In genomic region chr5:127085371-127085770, GRCh38 we compare ENCODE assay signal across 20 cellular contexts. TPM values are rescaled to one million over a fixed set of nuclear protein-coding genes. Genes with fewer than 3 reads are reported as not detected.
"Had no signal": no experiment of that assay in that cellular context is flagged by ENCODE, and none has a peak within 500 bp of the region (broad histone marks: within the 10 kb centered on the region; RNA-seq: fewer than 3 reads in every experiment).

No MANE protein-coding gene starts in this region.

- DNase-seq: effector CD4-positive, alpha-beta T cell; immature natural killer cell; kidney; left cardiac atrium; left ventricle myocardium inferior; lower lobe of right lung; naive thymus-derived CD4-positive, alpha-beta T cell; posterior cingulate gyrus; sigmoid colon; stimulated activated CD4-positive, alpha-beta T cell treated with anti-CD3 and anti-CD28 coated beads, Interleukin-2, amount 100 ng/mL, for 24 hours; stimulated activated CD4-positive, alpha-beta T cell treated with anti-CD3 and anti-CD28 coated beads, Interleukin-4, amount 100 ng/mL, for 4 hours; stimulated activated naive B cell treated with anti-CD40 and anti-IgM and Interleukin-4, amounts not matched to agents 10 μg/mL and 1 μg/mL and 100 μg/mL, for 72 hours; stimulated activated naive CD8-positive, alpha-beta T cell treated with anti-CD3 and anti-CD28 coated beads, Interleukin-15, amount 100 ng/mL, for 72 hours had no signal

- H3K27ac ChIP-seq: coronary artery, foreskin keratinocyte, left ventricle myocardium inferior, lower lobe of right lung, right atrium auricular region, sigmoid colon, skin epidermis had no signal

- H3K36me3 Mint-ChIP-seq: immature natural killer cell; naive thymus-derived CD4-positive, alpha-beta T cell; stimulated activated naive B cell treated with anti-CD40 and anti-IgM and Interleukin-4, amounts not matched to agents 10 μg/mL and 1 μg/mL and 100 μg/mL, for 72 hours; type B pancreatic cell had no signal

- H3K4me3 Mint-ChIP-seq: immature natural killer cell; naive thymus-derived CD4-positive, alpha-beta T cell; stimulated activated naive B cell treated with anti-CD40 and anti-IgM and Interleukin-4, amounts not matched to agents 10 μg/mL and 1 μg/mL and 100 μg/mL, for 72 hours; stimulated activated naive CD8-positive, alpha-beta T cell treated with anti-CD3 and anti-CD28 coated beads, Interleukin-15, amount 100 ng/mL, for 72 hours; type B pancreatic cell had no signal

- H3K27me3 Mint-ChIP-seq: stimulated activated naive CD8-positive, alpha-beta T cell treated with anti-CD3 and anti-CD28 coated beads, Interleukin-15, amount 100 ng/mL, for 72 hours had no signal

- H3K27me3 ChIP-seq: foreskin keratinocyte, right atrium auricular region, sigmoid colon had no signal

- H3K9me3 ChIP-seq: left ventricle myocardium inferior, lower lobe of right lung, right atrium auricular region had no signal

- H3K9me3 Mint-ChIP-seq: immature natural killer cell; naive thymus-derived CD4-positive, alpha-beta T cell; stimulated activated naive B cell treated with anti-CD40 and anti-IgM and Interleukin-4, amounts not matched to agents 10 μg/mL and 1 μg/mL and 100 μg/mL, for 72 hours; stimulated activated naive CD8-positive, alpha-beta T cell treated with anti-CD3 and anti-CD28 coated beads, Interleukin-15, amount 100 ng/mL, for 72 hours; type B pancreatic cell had no signal

- H3K36me3 ChIP-seq: left ventricle myocardium inferior, lower lobe of right lung, right atrium auricular region, sigmoid colon had no signal

- ATAC-seq: foreskin keratinocyte; left cardiac atrium; lower lobe of right lung; naive thymus-derived CD4-positive, alpha-beta T cell; stimulated activated naive B cell treated with anti-CD40 and anti-IgM and Interleukin-4, amounts not matched to agents 10 μg/mL and 1 μg/mL and 100 μg/mL, for 72 hours; stimulated activated naive CD8-positive, alpha-beta T cell treated with anti-CD3 and anti-CD28 coated beads, Interleukin-15, amount 100 ng/mL, for 72 hours had no signal

- H3K27ac Mint-ChIP-seq: immature natural killer cell; naive thymus-derived CD4-positive, alpha-beta T cell; stimulated activated naive B cell treated with anti-CD40 and anti-IgM and Interleukin-4, amounts not matched to agents 10 μg/mL and 1 μg/mL and 100 μg/mL, for 72 hours; stimulated activated naive CD8-positive, alpha-beta T cell treated with anti-CD3 and anti-CD28 coated beads, Interleukin-15, amount 100 ng/mL, for 72 hours; type B pancreatic cell had no signal

- H3K4me3 ChIP-seq: coronary artery, left ventricle myocardium inferior, lower lobe of right lung, right atrium auricular region, sigmoid colon, skin epidermis had no signal

- FAIRE-seq: kidney, urothelium cell line had no signal

- H3K4me1 ChIP-seq: foreskin keratinocyte, left ventricle myocardium inferior, lower lobe of right lung, right atrium auricular region, sigmoid colon had no signal

- H3K4me1 Mint-ChIP-seq: immature natural killer cell had no signal

RNA-seq across cellular contexts. Expression of gene C5orf63, which starts 12.1 kb away (rescaled TPM):
- polyA plus RNA-seq: neural cell had no signal
